1 cellular context compared by ENCODE assay signal in genomic region chr3:23811117-23811487, GRCh38.
TF ChIP-seq lines count a peak whose summit lies in the region.

No MANE protein-coding gene starts in this region.

TF ChIP-seq in GM12878, 131 proteins besides CTCF, POLR2A, EP300 and RAD21 (continued from another document):
- no peak for TF ChIP-seq NR2C2 (IDR thresholded peaks at IDR 0.05; ENCODE audit: borderline replicate concordance, control insufficient read depth, insufficient read length, low read depth)
- TF ChIP-seq RELA (IDR thresholded peaks at IDR 0.05; ENCODE audit: borderline replicate concordance, partially characterized antibody), result no peak
- peak; percentile 38 to 41; a peak in 2 of 4 replicates for TF ChIP-seq IKZF2 (IDR thresholded peaks at IDR 0.05)
- no peak for TF ChIP-seq CHD2 (IDR thresholded peaks at IDR 0.05; ENCODE audit: borderline replicate concordance, low read depth, low read length)
- TF ChIP-seq MAX (IDR thresholded peaks at IDR 0.05; ENCODE audit: low read depth, low read length), result no peak
- TF ChIP-seq ASH2L (IDR thresholded peaks at IDR 0.05; ENCODE audit: borderline replicate concordance, low read depth), result no peak
- TF ChIP-seq CEBPB (IDR thresholded peaks at IDR 0.05; ENCODE audit: borderline replicate concordance in 1 of 2, low read depth in 2 of 2, low read length in 2 of 2), result no peak
- 0 out of 2 replicates have a peak, but pooled peaks have one; percentile 40 for TF ChIP-seq MTA2 (IDR thresholded peaks at IDR 0.05; ENCODE audit: low read depth)
- TF ChIP-seq, protein P1, sequence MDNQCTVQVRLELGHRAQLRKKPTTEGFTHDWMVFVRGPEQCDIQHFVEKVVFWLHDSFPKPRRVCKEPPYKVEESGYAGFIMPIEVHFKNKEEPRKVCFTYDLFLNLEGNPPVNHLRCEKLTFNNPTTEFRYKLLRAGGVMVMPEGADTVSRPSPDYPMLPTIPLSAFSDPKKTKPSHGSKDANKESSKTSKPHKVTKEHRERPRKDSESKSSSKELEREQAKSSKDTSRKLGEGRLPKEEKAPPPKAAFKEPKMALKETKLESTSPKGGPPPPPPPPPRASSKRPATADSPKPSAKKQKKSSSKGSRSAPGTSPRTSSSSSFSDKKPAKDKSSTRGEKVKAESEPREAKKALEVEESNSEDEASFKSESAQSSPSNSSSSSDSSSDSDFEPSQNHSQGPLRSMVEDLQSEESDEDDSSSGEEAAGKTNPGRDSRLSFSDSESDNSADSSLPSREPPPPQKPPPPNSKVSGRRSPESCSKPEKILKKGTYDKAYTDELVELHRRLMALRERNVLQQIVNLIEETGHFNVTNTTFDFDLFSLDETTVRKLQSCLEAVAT (IDR thresholded peaks at IDR 0.05), result peak; percentile 84; the same call in 1 of the 2 replicates
- TF ChIP-seq HDGF (IDR thresholded peaks at IDR 0.05), result no peak
- TF ChIP-seq, protein P2, sequence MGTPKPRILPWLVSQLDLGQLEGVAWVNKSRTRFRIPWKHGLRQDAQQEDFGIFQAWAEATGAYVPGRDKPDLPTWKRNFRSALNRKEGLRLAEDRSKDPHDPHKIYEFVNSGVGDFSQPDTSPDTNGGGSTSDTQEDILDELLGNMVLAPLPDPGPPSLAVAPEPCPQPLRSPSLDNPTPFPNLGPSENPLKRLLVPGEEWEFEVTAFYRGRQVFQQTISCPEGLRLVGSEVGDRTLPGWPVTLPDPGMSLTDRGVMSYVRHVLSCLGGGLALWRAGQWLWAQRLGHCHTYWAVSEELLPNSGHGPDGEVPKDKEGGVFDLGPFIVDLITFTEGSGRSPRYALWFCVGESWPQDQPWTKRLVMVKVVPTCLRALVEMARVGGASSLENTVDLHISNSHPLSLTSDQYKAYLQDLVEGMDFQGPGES (IDR thresholded peaks at IDR 0.05), result no peak
- TF ChIP-seq HDAC6 (IDR thresholded peaks at IDR 0.05; ENCODE audit: unreplicated experiment), result no peak
- TF ChIP-seq, protein P3, sequence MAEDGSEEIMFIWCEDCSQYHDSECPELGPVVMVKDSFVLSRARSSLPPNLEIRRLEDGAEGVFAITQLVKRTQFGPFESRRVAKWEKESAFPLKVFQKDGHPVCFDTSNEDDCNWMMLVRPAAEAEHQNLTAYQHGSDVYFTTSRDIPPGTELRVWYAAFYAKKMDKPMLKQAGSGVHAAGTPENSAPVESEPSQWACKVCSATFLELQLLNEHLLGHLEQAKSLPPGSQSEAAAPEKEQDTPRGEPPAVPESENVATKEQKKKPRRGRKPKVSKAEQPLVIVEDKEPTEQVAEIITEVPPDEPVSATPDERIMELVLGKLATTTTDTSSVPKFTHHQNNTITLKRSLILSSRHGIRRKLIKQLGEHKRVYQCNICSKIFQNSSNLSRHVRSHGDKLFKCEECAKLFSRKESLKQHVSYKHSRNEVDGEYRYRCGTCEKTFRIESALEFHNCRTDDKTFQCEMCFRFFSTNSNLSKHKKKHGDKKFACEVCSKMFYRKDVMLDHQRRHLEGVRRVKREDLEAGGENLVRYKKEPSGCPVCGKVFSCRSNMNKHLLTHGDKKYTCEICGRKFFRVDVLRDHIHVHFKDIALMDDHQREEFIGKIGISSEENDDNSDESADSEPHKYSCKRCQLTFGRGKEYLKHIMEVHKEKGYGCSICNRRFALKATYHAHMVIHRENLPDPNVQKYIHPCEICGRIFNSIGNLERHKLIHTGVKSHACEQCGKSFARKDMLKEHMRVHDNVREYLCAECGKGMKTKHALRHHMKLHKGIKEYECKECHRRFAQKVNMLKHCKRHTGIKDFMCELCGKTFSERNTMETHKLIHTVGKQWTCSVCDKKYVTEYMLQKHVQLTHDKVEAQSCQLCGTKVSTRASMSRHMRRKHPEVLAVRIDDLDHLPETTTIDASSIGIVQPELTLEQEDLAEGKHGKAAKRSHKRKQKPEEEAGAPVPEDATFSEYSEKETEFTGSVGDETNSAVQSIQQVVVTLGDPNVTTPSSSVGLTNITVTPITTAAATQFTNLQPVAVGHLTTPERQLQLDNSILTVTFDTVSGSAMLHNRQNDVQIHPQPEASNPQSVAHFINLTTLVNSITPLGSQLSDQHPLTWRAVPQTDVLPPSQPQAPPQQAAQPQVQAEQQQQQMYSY (CRISPR knock-in tag; IDR thresholded peaks at IDR 0.05), result no peak
- peak; percentile 28 for TF ChIP-seq RELB (IDR thresholded peaks at IDR 0.05; ENCODE audit: low read depth)
- 0 out of 2 replicates have a peak, but pooled peaks have one; percentile 28 for TF ChIP-seq EED (IDR thresholded peaks at IDR 0.05; ENCODE audit: low read depth)
- TF ChIP-seq PKNOX1 (IDR thresholded peaks at IDR 0.05), result no peak
